Comparison of ENCODE assay signal across 2 cellular contexts in genomic region chr2:158411748-158412147, GRCh38.
TF ChIP-seq lines count a peak whose summit lies in the region.

No MANE protein-coding gene starts in this region.

TF ChIP-seq in GM23338, 12 proteins besides CTCF, POLR2A, EP300 and RAD21:
- no peak for TF ChIP-seq ZNF462 (CRISPR knock-in tag; IDR thresholded peaks at IDR 0.05)
- TF ChIP-seq ZNF114 (CRISPR knock-in tag; IDR thresholded peaks at IDR 0.05) = no peak
- TF ChIP-seq ZNF331 (CRISPR knock-in tag; IDR thresholded peaks at IDR 0.05; ENCODE audit: low read depth) = no peak
- no peak for TF ChIP-seq STAT1 (IDR thresholded peaks at IDR 0.05; ENCODE audit: unreplicated experiment)
- no peak for TF ChIP-seq EZH2phosphoT487 (IDR thresholded peaks at IDR 0.05; ENCODE audit: unreplicated experiment)
- no peak for TF ChIP-seq REST (IDR thresholded peaks at IDR 0.05; ENCODE audit: unreplicated experiment)
- TF ChIP-seq ETS1 (IDR thresholded peaks at IDR 0.05) = no peak
- no peak for TF ChIP-seq EZH2 (IDR thresholded peaks at IDR 0.05; ENCODE audit: low read depth, unreplicated experiment)
- no peak for TF ChIP-seq JUNB (IDR thresholded peaks at IDR 0.05; ENCODE audit: unreplicated experiment)
- no peak for TF ChIP-seq CREB1 (CRISPR knock-in tag; IDR thresholded peaks at IDR 0.05; ENCODE audit: low read depth)
- TF ChIP-seq NANOG (IDR thresholded peaks at IDR 0.05; ENCODE audit: borderline replicate concordance) = no peak

TF ChIP-seq in WTC11, 78 proteins besides CTCF, POLR2A, EP300 and RAD21:
- TF ChIP-seq FOXP4 (CRISPR knock-in tag; IDR thresholded peaks at IDR 0.05) (no peak), STAT6 (CRISPR knock-in tag; conservative IDR thresholded peaks at IDR 0.05; ENCODE audit: low read depth) (no peak), ATF6 (CRISPR knock-in tag; IDR thresholded peaks at IDR 0.05) (no peak), NR3C1 (CRISPR knock-in tag; conservative IDR thresholded peaks at IDR 0.05; ENCODE audit: low read depth) (no peak), SMAD4 (CRISPR knock-in tag; IDR thresholded peaks at IDR 0.05) (no peak), IRF1 (CRISPR knock-in tag; IDR thresholded peaks at IDR 0.05) (no peak), ATF3 (CRISPR knock-in tag; conservative IDR thresholded peaks at IDR 0.05) (no peak)
